Comparison of ENCODE assay signal across 23 cellular contexts in genomic region chr19:50686310-50687032, GRCh38. TPM values are rescaled to one million over a fixed set of nuclear protein-coding genes. Genes with fewer than 3 reads are reported as not detected.
"Had no signal": no experiment of that assay in that cellular context is flagged by ENCODE, and none has a peak within 500 bp of the region (broad histone marks: within the 10 kb centered on the region; RNA-seq: fewer than 3 reads in every experiment).

No MANE protein-coding gene starts in this region.

- H3K36me3 Mint-ChIP-seq: natural killer cell; stimulated activated effector memory CD8-positive, alpha-beta T cell treated with anti-CD3 and anti-CD28 coated beads, Interleukin-12 subunit alpha, Interleukin-12 subunit beta, amount 100 ng/mL, for 72 hours had no signal

- ATAC-seq: foreskin keratinocyte; natural killer cell; sciatic nerve; stimulated activated effector memory CD8-positive, alpha-beta T cell treated with anti-CD3 and anti-CD28 coated beads, Interleukin-12 subunit alpha, Interleukin-12 subunit beta, amount 100 ng/mL, for 72 hours had no signal

- H3K27ac ChIP-seq: brain microvascular endothelial cell, foreskin keratinocyte had no signal

- H3K4me3 ChIP-seq: lung, smooth muscle cell had no signal

- H3K4me2 ChIP-seq: smooth muscle cell had no signal

- H3K4me3 Mint-ChIP-seq: activated CD4-positive, alpha-beta T cell treated with anti-CD3 and anti-CD28 coated beads, Interleukin-2, amount 10 ng/mL, durations not matched to agents 7 days and 5 days; natural killer cell; stimulated activated effector memory CD8-positive, alpha-beta T cell treated with anti-CD3 and anti-CD28 coated beads, Interleukin-12 subunit alpha, Interleukin-12 subunit beta, amount 100 ng/mL, for 72 hours had no signal

- H3K4me1 ChIP-seq: foreskin keratinocyte had no signal

- H3K9me3 Mint-ChIP-seq: activated CD4-positive, alpha-beta T cell treated with anti-CD3 and anti-CD28 coated beads, Interleukin-2, amount 10 ng/mL, durations not matched to agents 7 days and 5 days; natural killer cell; stimulated activated effector memory CD8-positive, alpha-beta T cell treated with anti-CD3 and anti-CD28 coated beads, Interleukin-12 subunit alpha, Interleukin-12 subunit beta, amount 100 ng/mL, for 72 hours had no signal

- H3K36me3 ChIP-seq: brain microvascular endothelial cell had no signal

- H3K27me3 ChIP-seq: brain microvascular endothelial cell had no signal

- DNase-seq: activated CD4-positive, alpha-beta T cell treated with anti-CD3 and anti-CD28 coated beads, Interleukin-2, amount 10 ng/mL, durations not matched to agents 7 days and 5 days; activated CD8-positive, alpha-beta memory T cell treated with anti-CD3 and anti-CD28 coated beads, Interleukin-2, amount 50 U/mL, for 4 hours; activated effector memory CD4-positive, alpha-beta T cell treated with anti-CD3 and anti-CD28 coated beads, Interleukin-2, amount 50 U/mL, for 16 hours; activated naive CD4-positive, alpha-beta T cell treated with anti-CD3 and anti-CD28 coated beads, Interleukin-2, amount 50 U/mL, for 16 hours; activated T-cell treated with anti-CD3 and anti-CD28 coated beads, Interleukin-2, amount 50 U/mL, for 48 hours; aorta; brain microvascular endothelial cell; central memory CD4-positive, alpha-beta T cell; foreskin keratinocyte; islet precursor cell; natural killer cell; nucleus accumbens; stimulated activated CD4-positive, alpha-beta T cell treated with anti-CD3 and anti-CD28 coated beads, Interleukin-4, amount 100 ng/mL, for 24 hours; T-helper 1 cell; T-helper 9 cell had no signal

- FAIRE-seq: colon had no signal

- H3K4me1 Mint-ChIP-seq: activated CD4-positive, alpha-beta T cell treated with anti-CD3 and anti-CD28 coated beads, Interleukin-2, amount 10 ng/mL, durations not matched to agents 7 days and 5 days; natural killer cell; stimulated activated effector memory CD8-positive, alpha-beta T cell treated with anti-CD3 and anti-CD28 coated beads, Interleukin-12 subunit alpha, Interleukin-12 subunit beta, amount 100 ng/mL, for 72 hours had no signal

- H3K27ac Mint-ChIP-seq: activated CD4-positive, alpha-beta T cell treated with anti-CD3 and anti-CD28 coated beads, Interleukin-2, amount 10 ng/mL, durations not matched to agents 7 days and 5 days; natural killer cell; stimulated activated effector memory CD8-positive, alpha-beta T cell treated with anti-CD3 and anti-CD28 coated beads, Interleukin-12 subunit alpha, Interleukin-12 subunit beta, amount 100 ng/mL, for 72 hours had no signal

RNA-seq across cellular contexts. Expression of gene SHANK1, which starts 33.1 kb away (rescaled TPM):
- total RNA-seq: activated CD4-positive, alpha-beta T cell treated with anti-CD3 and anti-CD28 coated beads, Interleukin-2, amount 10 ng/mL, durations not matched to agents 7 days and 5 days had no signal

RNA-seq across cellular contexts. Expression of gene C19orf81, which starts 37.2 kb away (rescaled TPM):
- total RNA-seq: activated CD4-positive, alpha-beta T cell treated with anti-CD3 and anti-CD28 coated beads, Interleukin-2, amount 10 ng/mL, durations not matched to agents 7 days and 5 days; aorta; fibroblast of lung; foreskin keratinocyte; natural killer cell; sciatic nerve had no signal
- polyA plus RNA-seq: aorta, fibroblast of lung, thymus had no signal

RNA-seq across cellular contexts. Expression of gene SYT3, which starts 46.8 kb away (rescaled TPM):
- total RNA-seq: activated CD4-positive, alpha-beta T cell treated with anti-CD3 and anti-CD28 coated beads, Interleukin-2, amount 10 ng/mL, durations not matched to agents 7 days and 5 days; epithelial cell of proximal tubule; fibroblast of lung; foreskin keratinocyte; natural killer cell; sciatic nerve had no signal
- polyA plus RNA-seq: aorta, fibroblast of lung, foreskin keratinocyte had no signal
